ENCODE assay signal across 8 cellular contexts in the genomic region with DNA sequence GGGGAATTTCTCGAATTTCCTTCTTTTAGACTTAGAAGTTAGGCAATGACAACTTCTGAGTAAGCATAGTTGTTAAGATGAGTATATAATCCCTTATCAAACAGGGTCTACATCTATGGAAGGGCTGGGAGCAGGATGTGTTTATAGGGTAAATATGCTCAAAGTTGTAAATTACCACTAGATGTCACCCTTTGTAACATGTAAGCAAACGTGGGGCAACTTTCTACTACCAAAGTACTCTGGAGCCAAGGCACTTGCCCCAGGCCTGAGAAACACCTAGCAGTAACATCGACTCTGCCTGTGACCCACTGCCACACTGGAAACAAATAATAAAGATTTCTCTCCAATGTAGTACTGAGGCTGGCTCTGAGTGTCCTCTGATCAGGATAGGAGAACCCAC.
DNase-seq lines count a peak whose midpoint lies in the region; ATAC-seq, FAIRE-seq and TF ChIP-seq lines count a peak whose summit lies in the region.

No MANE protein-coding gene starts in this region.

- H3K4me2 ChIP-seq in mammary epithelial cell (ENCODE audit: insufficient read depth, low read depth, low read length): no peak overlapping the region
- no peak overlapping the region for H3K4me2 ChIP-seq in HepG2 (ENCODE audit: low read depth, low read length)

- WGBS in mammary epithelial cell (ENCODE audit: low coverage, missing lambda C conversion rate): 0% methylated on average over 3 of the region's 3 CpGs
- WGBS in HepG2 (ENCODE audit: low lambda C conversion rate): 0% methylated on average over 3 of the region's 3 CpGs

- H3K27ac ChIP-seq in mammary epithelial cell (ENCODE audit: insufficient read depth, low read depth, low read length) (no peak overlapping the region), HepG2 (ENCODE audit: extremely low read length, insufficient read depth, low read length) (no peak overlapping the region)

- TF ChIP-seq POLR2A in HepG2 (IDR thresholded peaks at IDR 0.05; ENCODE audit: insufficient read depth in 1 of 2, low read depth in 2 of 2, low read length in 2 of 2): no peak

- H3K9ac ChIP-seq in mammary epithelial cell (ENCODE audit: insufficient read depth, low read length) (no peak overlapping the region), HepG2 (ENCODE audit: insufficient read depth, low read depth, low read length) (no peak overlapping the region)

- H3K4me3 ChIP-seq in mammary epithelial cell (replicated peaks in 1 of 3; ENCODE audit: insufficient read depth in 1 of 3, low read depth in 2 of 3, low read length in 3 of 3) (no peak overlapping the region), HepG2 (replicated peaks in 1 of 3; ENCODE audit: insufficient read depth in 1 of 3, low read depth in 2 of 3, low read length in 3 of 3) (no peak overlapping the region)

- dilution Hi-C loops in mammary epithelial cell (cut with HindIII; ENCODE audit: low sequenced_read_pairs): no loop called here

- in situ Hi-C loops in mammary epithelial cell (cut with MboI; ENCODE audit: low sequenced_read_pairs in 2 of 2) (loop anchor here in 1 of 2 donors (10.0 kb wide), 1 partner anchor 524 kb away; no protein-coding TSS in a partner anchor), HepG2 (cut with HindIII; ENCODE audit: extremely low pct_ligation_motif_present, low pct_unique_long_range_greater_than_20kb) (loop anchor here (10.0 kb wide), 1 partner anchor 524 kb away; no protein-coding TSS in a partner anchor)

- H4K20me1 ChIP-seq in mammary epithelial cell (ENCODE audit: insufficient read depth, low read length) (no peaks in the 10 kb centered on the region), HepG2 (ENCODE audit: insufficient read depth, low read length) (no peaks in the 10 kb centered on the region)

- no peaks in the 10 kb centered on the region for H3K36me3 ChIP-seq in mammary epithelial cell (ENCODE audit: insufficient read depth, low read length)
- no peaks in the 10 kb centered on the region for H3K36me3 ChIP-seq in HepG2 (replicated peaks in 1 of 2; ENCODE audit: control insufficient read depth in 1 of 2, insufficient read depth in 2 of 2, low read length in 2 of 2)

- H3K27me3 ChIP-seq in mammary epithelial cell (ENCODE audit: insufficient read depth, low read length) (no peaks in the 10 kb centered on the region), HepG2 (ENCODE audit: control insufficient read depth in 1 of 2, insufficient read depth in 2 of 2, low read length in 2 of 2) (no peaks in the 10 kb centered on the region)

- no peak for TF ChIP-seq RAD21 in HepG2 (CRISPR knock-in tag; IDR thresholded peaks at IDR 0.05)

- ATAC-seq in GM19023 (IDR thresholded peaks at IDR 0.05; ENCODE audit: unreplicated experiment): peak; percentile 64
- peak; percentile 67 for ATAC-seq in HG03175 (IDR thresholded peaks at IDR 0.05; ENCODE audit: unreplicated experiment)
- peak; percentile 80 for ATAC-seq in HepG2

- DNase-seq in Ammon's horn (ENCODE audit: low spot score) (peak; percentile 43), NCI-H446 (lab: John Stamatoyannopoulos, UW) (peak; percentile 9 to 70), mammary epithelial cell (peak; percentile 32), HepG2 (ENCODE audit: low spot score) (peak; percentile 34)
- no peak for DNase-seq in stimulated activated naive CD4-positive, alpha-beta T cell treated with Interleukin-2 at 50 U/mL for 16 hours (lab: John Stamatoyannopoulos, UW)
- DNase-seq in stimulated activated naive CD4-positive, alpha-beta T cell (lab: John Stamatoyannopoulos, UW): no peak

- no peaks in the 10 kb centered on the region for H3K9me3 ChIP-seq in mammary epithelial cell (replicated peaks; ENCODE audit: insufficient read depth, low read length)
- H3K9me3 ChIP-seq in HepG2 (ENCODE audit: low read length): no peaks in the 10 kb centered on the region

- intact Hi-C loops in mammary epithelial cell (cut with micrococcal nuclease): loop anchor here (1.0 to 10.0 kb wide), 2 partner anchors 274 to 525 kb away; no protein-coding TSS in a partner anchor
- intact Hi-C loops in HepG2 (cut with micrococcal nuclease; ENCODE audit: unreplicated experiment): loop anchor here (5.0 kb wide), 1 partner anchor 181 kb away; no protein-coding TSS in a partner anchor

- no peak overlapping the region for H2AFZ ChIP-seq in mammary epithelial cell (ENCODE audit: low read depth, low read length)
- no peak overlapping the region for H2AFZ ChIP-seq in HepG2 (ENCODE audit: low read length)

- TF ChIP-seq CTCF in mammary epithelial cell (conservative IDR thresholded peaks at IDR 0.05 in 1 of 2, IDR thresholded peaks at IDR 0.05 in 1 of 2; ENCODE audit: extremely low read depth in 1 of 2, insufficient read depth in 1 of 2, low read depth in 1 of 2, low read length in 2 of 2) (peak; percentile 44 to 57), HepG2 (CRISPR knock-in tag; IDR thresholded peaks at IDR 0.05) (peak; percentile 47)

- CTCF ChIA-PET in mammary epithelial cell (lab: Charles Lee; ENCODE audit: low non-redundant PET) (no interaction called here), HepG2 (lab: Yijun Ruan, JAX; ENCODE audit: low intra/inter-chr PET ratio, low total read pairs) (interaction anchor here (1.3 kb wide), 1 partner anchor 527 kb away, joined by 10 read pairs; no protein-coding TSS in a partner anchor)

- POLR2A ChIA-PET in HepG2 (lab: Yijun Ruan, JAX): no interaction called here

- FAIRE-seq in HepG2 (lab: Jason Lieb, UNC): peak; percentile 43

- TF ChIP-seq EP300 in HepG2 (IDR thresholded peaks at IDR 0.05; ENCODE audit: low read depth in 2 of 2, low read length in 2 of 2) (no peak), HepG2 (CRISPR knock-in tag; IDR thresholded peaks at IDR 0.05; ENCODE audit: borderline replicate concordance) (no peak)

- BruUV-seq in mammary epithelial cell (replicated peaks; lab: Mats Ljungman, UMichigan) (no TSS peak), HepG2 (replicated peaks; lab: Mats Ljungman, UMichigan) (no TSS peak)

- H3K79me2 ChIP-seq in mammary epithelial cell (ENCODE audit: insufficient read depth, low read length) (no peaks in the 10 kb centered on the region), HepG2 (ENCODE audit: insufficient read depth, low read length) (no peaks in the 10 kb centered on the region)

- H3K4me1 ChIP-seq in mammary epithelial cell (ENCODE audit: insufficient read depth, low read length) (no peaks in the 10 kb centered on the region), HepG2 (ENCODE audit: insufficient read depth, low read length) (no peaks in the 10 kb centered on the region)

TF ChIP-seq in HepG2, 621 proteins besides CTCF, POLR2A, EP300 and RAD21:
- no peak for TF ChIP-seq FOXA1 (IDR thresholded peaks at IDR 0.05)
- 0 out of 2 replicates have a peak, but pooled peaks have one; percentile 6 for TF ChIP-seq FOXA1 (CRISPR knock-in tag; IDR thresholded peaks at IDR 0.05)
- TF ChIP-seq STAG1 (CRISPR knock-in tag; IDR thresholded peaks at IDR 0.05): peak; percentile 57
- no peak for TF ChIP-seq ZSCAN29 (CRISPR knock-in tag; conservative IDR thresholded peaks at IDR 0.05)

Comparison
In these comparisons a context has a peak if more than half of its experiments do, and no peak if none do; other contexts are left out.
1. DNase-seq: peak in Ammon's horn (single experiment), NCI-H446 (2 of 2), mammary epithelial cell (single experiment) and HepG2 (single experiment); none in stimulated activated naive CD4-positive, alpha-beta T cell treated with Interleukin-2 at 50 U/mL for 16 hours (single experiment) and stimulated activated naive CD4-positive, alpha-beta T cell (0 of 6).
2. Peak in every context shown above with its lines, with median percentiles within 50 percentile points of each other: ATAC-seq.